1 cellular context compared by ENCODE assay signal in genomic region chr1:110339040-110339426, GRCh38.
TF ChIP-seq lines count a peak whose summit lies in the region.

Gene RBM15 (plus strand): TSS chr1:110339377. CDS start chr1:110339406, 29 bp downstream.

TF ChIP-seq in GM23338, 12 proteins besides CTCF, POLR2A, EP300 and RAD21 (continued from another document):
- no peak for TF ChIP-seq ZNF462 (CRISPR knock-in tag; IDR thresholded peaks at IDR 0.05)
- TF ChIP-seq JUNB (IDR thresholded peaks at IDR 0.05; ENCODE audit: unreplicated experiment) = no peak
- no peak for TF ChIP-seq POLR2AphosphoS5 (IDR thresholded peaks at IDR 0.05; ENCODE audit: low read depth)
TF ChIP-seq in GM23338: peak in this region for 0.
